In genomic region chr11:65574147-65574962, GRCh38 we compare ENCODE assay signal across 8 cellular contexts. TPM values are rescaled to one million over a fixed set of nuclear protein-coding genes. Genes with fewer than 3 reads are reported as not detected.
DNase-seq lines count a peak whose midpoint lies in the region; ATAC-seq and TF ChIP-seq lines count a peak whose summit lies in the region.

No MANE protein-coding gene starts in this region.

- no peak overlapping the region for H2AFZ ChIP-seq in trophoblast cell (ENCODE audit: insufficient read depth, low read length, poor library complexity)

- peak overlapping the region; percentile 79 for H3K4me3 Mint-ChIP-seq in Calu3 (ENCODE audit: low read depth, unreplicated experiment)
- peak overlapping the region; percentile 92 for H3K4me3 Mint-ChIP-seq in activated naive CD8-positive, alpha-beta T cell treated with anti-CD3 and anti-CD28 coated beads, Interleukin-2, amount 10 ng/mL, durations not matched to agents 7 days and 5 days

- no TSS peak for BruUV-seq in Calu3 (replicated peaks; lab: Mats Ljungman, UMichigan)

- H3K18ac ChIP-seq in trophoblast cell (ENCODE audit: low read length) = peak overlapping the region; percentile 46

- H2BK120ac ChIP-seq in trophoblast cell (ENCODE audit: insufficient read depth, low read length, poor library complexity) = no peak overlapping the region

- peak overlapping the region; percentile 70 for H3K14ac ChIP-seq in trophoblast cell (ENCODE audit: low read length)

- POLR2A ChIA-PET in activated naive CD8-positive, alpha-beta T cell treated with anti-CD3 and anti-CD28 coated beads, Interleukin-2, amount 10 ng/mL, durations not matched to agents 7 days and 5 days (lab: Charles Lee) = interaction anchor here (1.0 to 5.3 kb wide), 15 partner anchors 14 to 317 kb away, joined by 3 to 107 read pairs (median 7); partner anchors contain the start of genes MAP3K11 and PCNX3

- peak overlapping the region; percentile 87 for H3K4me2 ChIP-seq in trophoblast cell (ENCODE audit: low read length)

- peak overlapping the region; percentile 27 for H2BK5ac ChIP-seq in trophoblast cell (ENCODE audit: low read depth, low read length, poor library complexity)

- TF ChIP-seq POLR2A in tibial nerve (IDR thresholded peaks at IDR 0.05) = no peak

- H3K4me1 Mint-ChIP-seq in Calu3 (ENCODE audit: low read depth, unreplicated experiment) = peaks cover 46% of the 10 kb centered on the region
- peaks cover 47% of the 10 kb centered on the region for H3K4me1 Mint-ChIP-seq in activated naive CD8-positive, alpha-beta T cell treated with anti-CD3 and anti-CD28 coated beads, Interleukin-2, amount 10 ng/mL, durations not matched to agents 7 days and 5 days

- H3K79me2 ChIP-seq in trophoblast cell (ENCODE audit: control insufficient read depth, insufficient read depth, low read length, poor library complexity) = peaks cover 18% of the 10 kb centered on the region

- intact Hi-C loops in Calu3 (cut with micrococcal nuclease; ENCODE audit: unreplicated experiment) (no loop called here), Right ventricle myocardium superior (cut with DNase I) (loop anchor here (5.0 kb wide), 1 partner anchor 33 kb away; no protein-coding TSS in a partner anchor)

- peaks cover 37 to 38% of the 10 kb centered on the region in 2 experiments for H3K4me1 ChIP-seq in trophoblast cell (ENCODE audit: control insufficient read depth in 1 of 2, insufficient read depth in 2 of 2, low read length in 2 of 2)
- H3K4me1 ChIP-seq in tibial nerve = peaks cover 0 to 80% (median 66%) of the 10 kb centered on the region in 4 donors

- H4K12ac ChIP-seq in trophoblast cell (ENCODE audit: low read depth, low read length) = peak overlapping the region; percentile 11

- peak; percentile 97 for TF ChIP-seq CTCF in Calu3 (IDR thresholded peaks at IDR 0.05; ENCODE audit: unreplicated experiment)
- peak; percentile 96 to 99 (median 98) for TF ChIP-seq CTCF in tibial nerve (IDR thresholded peaks at IDR 0.05)

- WGBS in trophoblast cell (ENCODE audit: extremely low coverage, insufficient coverage, insufficient read length) = no CpG with 5 or more reads among the region's 75 CpGs
- 2 to 6% methylated on average over 19 to 65 of the region's 75 CpGs for WGBS in tibial nerve, 2 donors

- H3K27ac ChIP-seq in KOPT-K1 (ENCODE audit: low read depth, low read length, poor library complexity, severe bottlenecking) (peak overlapping the region; percentile 77), trophoblast cell (ENCODE audit: low read depth, low read length) (peak overlapping the region; percentile 67), tibial nerve (peak overlapping the region; percentile 75 to 95 (median 94))

- peak; percentile 56 to 92 for TF ChIP-seq EP300 in tibial nerve (IDR thresholded peaks at IDR 0.05)

- H3K4me3 ChIP-seq in trophoblast cell (ENCODE audit: low read depth, low read length) = no peak overlapping the region
- peak overlapping the region; percentile 53 to 81 (median 60) for H3K4me3 ChIP-seq in tibial nerve

- H3K79me1 ChIP-seq in trophoblast cell (ENCODE audit: low read length) = peaks cover 25% of the 10 kb centered on the region

- H2BK12ac ChIP-seq in trophoblast cell (ENCODE audit: low read length) = no peak overlapping the region

- ATAC-seq in GM21390 (IDR thresholded peaks at IDR 0.05; ENCODE audit: unreplicated experiment) (peak; percentile 28), Right ventricle myocardium superior (ENCODE audit: poor library complexity) (peak; percentile 61)
- ATAC-seq in activated naive CD8-positive, alpha-beta T cell treated with anti-CD3 and anti-CD28 coated beads, Interleukin-2, amount 10 ng/mL, durations not matched to agents 7 days and 5 days (ENCODE audit: low read depth) = peak; percentile 17

- no peak overlapping the region for H3K23ac ChIP-seq in trophoblast cell (ENCODE audit: low read length)

- H3K27me3 ChIP-seq in trophoblast cell (ENCODE audit: insufficient read depth, low read length) (no peaks in the 10 kb centered on the region), tibial nerve (no peaks in the 10 kb centered on the region)

- H3K27ac Mint-ChIP-seq in Calu3 (ENCODE audit: unreplicated experiment) = peak overlapping the region; percentile 77
- H3K27ac Mint-ChIP-seq in activated naive CD8-positive, alpha-beta T cell treated with anti-CD3 and anti-CD28 coated beads, Interleukin-2, amount 10 ng/mL, durations not matched to agents 7 days and 5 days = peak overlapping the region; percentile 91

- H3K9me3 ChIP-seq in KOPT-K1 (ENCODE audit: insufficient read depth, low read length, poor library complexity, severe bottlenecking) (no peaks in the 10 kb centered on the region), trophoblast cell (ENCODE audit: insufficient read depth, low read depth, low read length) (no peaks in the 10 kb centered on the region), tibial nerve (no peaks in the 10 kb centered on the region)

- H3K9ac ChIP-seq in trophoblast cell (ENCODE audit: low read length) = no peak overlapping the region

- peak; percentile 97 for DNase-seq in Calu3
- DNase-seq in SKM-1 treated with dmso at 0.1 percent for 144 hours (lab: John Stamatoyannopoulos, UW; ENCODE audit: unreplicated experiment) = peak; percentile 93
- peak; percentile 92 for DNase-seq in activated naive CD8-positive, alpha-beta T cell treated with anti-CD3 and anti-CD28 coated beads, Interleukin-2, amount 10 ng/mL, durations not matched to agents 7 days and 5 days
- peak; percentile 95 for DNase-seq in Right ventricle myocardium superior
- peak; percentile 85 to 86 for DNase-seq in trophoblast cell
- peak; percentile 69 to 76 for DNase-seq in tibial nerve (ENCODE audit: low spot score in 2 of 2)

- H2AK5ac ChIP-seq in trophoblast cell (ENCODE audit: low read length) = peak overlapping the region; percentile 71

- CTCF ChIA-PET in Calu3 (lab: Charles Lee) = no interaction called here

- H3K36me3 ChIP-seq in KOPT-K1 (ENCODE audit: insufficient read depth, low read length) (peaks cover 4% of the 10 kb centered on the region; the same call in 1 of the 2 replicates), trophoblast cell (ENCODE audit: control insufficient read depth in 1 of 2, insufficient read depth in 2 of 2, low read length in 2 of 2) (peaks cover 9 to 14% of the 10 kb centered on the region in 2 experiments), tibial nerve (peaks cover 0 to 6% (median 0%) of the 10 kb centered on the region in 3 donors)

- peak overlapping the region; percentile 39 for H4K91ac ChIP-seq in trophoblast cell (ENCODE audit: low read depth, low read length)

- H3K27me3 Mint-ChIP-seq in Calu3 (ENCODE audit: unreplicated experiment) = no peaks in the 10 kb centered on the region
- no peaks in the 10 kb centered on the region for H3K27me3 Mint-ChIP-seq in activated naive CD8-positive, alpha-beta T cell treated with anti-CD3 and anti-CD28 coated beads, Interleukin-2, amount 10 ng/mL, durations not matched to agents 7 days and 5 days

- H3K4ac ChIP-seq in trophoblast cell (ENCODE audit: low read depth, low read length) = no peak overlapping the region

- peaks cover 96% of the 10 kb centered on the region for H3K36me3 Mint-ChIP-seq in Calu3 (ENCODE audit: insufficient read depth, unreplicated experiment)
- H3K36me3 Mint-ChIP-seq in activated naive CD8-positive, alpha-beta T cell treated with anti-CD3 and anti-CD28 coated beads, Interleukin-2, amount 10 ng/mL, durations not matched to agents 7 days and 5 days = peaks cover 8% of the 10 kb centered on the region

- H3K9me3 Mint-ChIP-seq in Calu3 (ENCODE audit: low read depth, unreplicated experiment) = no peaks in the 10 kb centered on the region
- no peaks in the 10 kb centered on the region for H3K9me3 Mint-ChIP-seq in activated naive CD8-positive, alpha-beta T cell treated with anti-CD3 and anti-CD28 coated beads, Interleukin-2, amount 10 ng/mL, durations not matched to agents 7 days and 5 days

- H4K8ac ChIP-seq in trophoblast cell (ENCODE audit: low read depth, low read length) = peak overlapping the region; percentile 78

RNA-seq across cellular contexts. Expression of gene EHBP1L1, which starts 1.5 kb away (rescaled TPM):
- 73.7 and 81.0 TPM in 2 replicates for total RNA-seq in Calu3 (2022)
- total RNA-seq in activated naive CD8-positive, alpha-beta T cell treated with anti-CD3 and anti-CD28 coated beads, Interleukin-2, amount 10 ng/mL, durations not matched to agents 7 days and 5 days = 100 to 1,000 TPM; 118 to 120 TPM
- 44.9 TPM for total RNA-seq in Right ventricle myocardium superior
- 12.5 and 13.2 TPM in 2 replicates for polyA plus RNA-seq in trophoblast cell (2013)
- total RNA-seq in tibial nerve = 100 to 1,000 TPM in 3 of 4 donors, 10 to 100 TPM in 1; 87.3 to 186 (median 110) TPM

RNA-seq across cellular contexts. Expression of gene FAM89B, which starts 2.0 kb away (rescaled TPM):
- total RNA-seq in Calu3 (2022) (29.8 and 30.6 TPM in 2 replicates), Right ventricle myocardium superior (36.1 TPM), tibial nerve (10 to 100 TPM; 40.8 to 55.3 (median 44.6) TPM)
- total RNA-seq in activated naive CD8-positive, alpha-beta T cell treated with anti-CD3 and anti-CD28 coated beads, Interleukin-2, amount 10 ng/mL, durations not matched to agents 7 days and 5 days = 10 to 100 TPM; 40.9 to 44.1 TPM
- polyA plus RNA-seq in trophoblast cell (2013) = 71.6 and 72.3 TPM in 2 replicates

RNA-seq across cellular contexts. Expression of gene ZNRD2, which starts 4.1 kb away (rescaled TPM):
- 40.7 and 45.3 TPM in 2 replicates for total RNA-seq in Calu3 (2022)
- 10 to 100 TPM; 27.2 to 30.0 TPM for total RNA-seq in activated naive CD8-positive, alpha-beta T cell treated with anti-CD3 and anti-CD28 coated beads, Interleukin-2, amount 10 ng/mL, durations not matched to agents 7 days and 5 days
- total RNA-seq in Right ventricle myocardium superior = 23.2 TPM
- polyA plus RNA-seq in trophoblast cell (2013) = 88.8 and 89.4 TPM in 2 replicates
- total RNA-seq in tibial nerve = 10 to 100 TPM; 49.6 to 70.8 (median 56.5) TPM

RNA-seq across cellular contexts. Expression of gene LTBP3, which starts 16.2 kb away (rescaled TPM):
- total RNA-seq in Calu3 (2022) = 166 and 169 TPM in 2 replicates
- total RNA-seq in activated naive CD8-positive, alpha-beta T cell treated with anti-CD3 and anti-CD28 coated beads, Interleukin-2, amount 10 ng/mL, durations not matched to agents 7 days and 5 days = 100 to 1,000 TPM; 116 to 119 TPM
- 73.4 TPM for total RNA-seq in Right ventricle myocardium superior
- 36.2 and 40.2 TPM in 2 replicates for polyA plus RNA-seq in trophoblast cell (2013)
- total RNA-seq in tibial nerve = 100 to 1,000 TPM; 236 to 476 (median 386) TPM

RNA-seq across cellular contexts. Expression of gene KCNK7, which starts 21.2 kb away (rescaled TPM):
- total RNA-seq in Calu3 (2022) (1.2 and 1.4 TPM in 2 replicates), Right ventricle myocardium superior (0.81 TPM), tibial nerve (1 to 10 TPM in 2 of 4 donors, under 1 TPM in 1, not detected in 1; 0.63 to 3.3 (median 1.2) TPM)
- 1 to 10 TPM in 1 of 2 experiments, under 1 TPM in 1; 0.96 to 1.0 TPM for total RNA-seq in activated naive CD8-positive, alpha-beta T cell treated with anti-CD3 and anti-CD28 coated beads, Interleukin-2, amount 10 ng/mL, durations not matched to agents 7 days and 5 days
- 0.03 and 0.04 TPM in 2 replicates for polyA plus RNA-seq in trophoblast cell (2013)
